Comparison of ENCODE assay signal across 13 cellular contexts in the genomic region with DNA sequence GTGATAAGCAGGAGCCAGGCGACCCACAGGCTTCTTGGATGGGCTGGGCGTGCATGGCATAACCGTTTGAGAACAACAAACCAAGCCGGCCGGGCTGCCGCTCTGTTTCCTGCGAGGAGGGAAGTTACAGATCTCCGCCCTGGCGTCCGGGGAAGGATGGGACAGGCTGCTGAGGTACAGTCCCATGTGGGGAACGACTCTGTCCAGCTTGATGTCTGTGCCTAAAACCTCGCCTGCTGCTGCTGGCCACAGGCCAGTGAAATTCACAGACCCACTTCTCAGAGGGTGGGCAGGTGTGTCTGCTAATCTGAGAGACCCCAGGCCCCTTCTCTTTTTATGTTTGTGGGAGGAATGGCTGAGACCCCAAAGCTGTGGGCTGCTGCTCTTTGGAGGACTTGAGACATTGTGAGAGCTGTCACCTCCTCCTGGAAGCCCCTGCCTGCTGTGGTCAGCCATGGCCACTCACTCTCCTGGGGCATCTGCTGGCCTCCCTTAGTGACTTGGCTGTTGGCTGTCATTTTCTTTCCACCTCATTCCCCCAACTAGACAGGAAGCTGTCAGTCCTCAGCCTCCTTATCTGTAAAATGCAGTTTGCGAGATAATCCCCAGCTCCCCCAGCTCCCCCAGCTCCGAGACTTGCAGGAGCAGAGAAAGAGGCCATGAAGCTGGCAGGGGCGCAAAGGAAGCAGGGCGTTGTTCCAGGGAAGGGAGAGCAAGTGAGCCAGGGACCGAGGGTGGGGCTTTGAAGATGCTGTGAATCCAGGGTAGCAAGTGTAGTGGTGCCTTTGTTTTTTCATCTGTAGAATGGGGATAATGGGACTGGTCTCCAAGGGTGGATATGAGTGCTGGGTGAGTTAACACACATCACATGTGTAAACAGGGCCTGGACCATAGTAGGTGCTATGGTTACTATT. TPM values are rescaled to one million over a fixed set of nuclear protein-coding genes. Genes with fewer than 3 reads are reported as not detected.
DNase-seq lines count a peak whose midpoint lies in the region; ATAC-seq, FAIRE-seq and TF ChIP-seq lines count a peak whose summit lies in the region.
"Had no signal": no experiment of that assay in that cellular context is flagged by ENCODE, and none has a peak within 500 bp of the region (broad histone marks: within the 10 kb centered on the region; RNA-seq: fewer than 3 reads in every experiment).

No MANE protein-coding gene starts in this region.

- peaks cover 2% of the 10 kb centered on the region for H3K27me3 Mint-ChIP-seq in brain
- H3K27me3 Mint-ChIP-seq in stimulated activated naive CD8-positive, alpha-beta T cell treated with anti-CD3 and anti-CD28 coated beads, Interleukin-15, amount 100 ng/mL, for 72 hours = no peaks in the 10 kb centered on the region

- no peaks in the 10 kb centered on the region for H3K36me3 Mint-ChIP-seq in brain
- H3K36me3 Mint-ChIP-seq in stimulated activated effector memory CD8-positive, alpha-beta T cell treated with anti-CD3 and anti-CD28 coated beads, Interleukin-12 subunit alpha, Interleukin-12 subunit beta, amount 100 ng/mL, for 72 hours = peaks cover 5% of the 10 kb centered on the region

- H3K4me1 Mint-ChIP-seq in brain = peaks cover 93% of the 10 kb centered on the region
- H3K4me1 Mint-ChIP-seq in stimulated activated effector memory CD8-positive, alpha-beta T cell treated with anti-CD3 and anti-CD28 coated beads, Interleukin-12 subunit alpha, Interleukin-12 subunit beta, amount 100 ng/mL, for 72 hours = peaks cover 70% of the 10 kb centered on the region
- H3K4me1 Mint-ChIP-seq in stimulated activated naive CD8-positive, alpha-beta T cell treated with anti-CD3 and anti-CD28 coated beads, Interleukin-15, amount 100 ng/mL, for 72 hours = peaks cover 60% of the 10 kb centered on the region

- no peak for ATAC-seq in stimulated activated effector memory CD8-positive, alpha-beta T cell treated with anti-CD3 and anti-CD28 coated beads, Interleukin-12 subunit alpha, Interleukin-12 subunit beta, amount 100 ng/mL, for 72 hours
- ATAC-seq in GM21528 (IDR thresholded peaks at IDR 0.05; ENCODE audit: low FRiP score, unreplicated experiment) = no peak
- no peak for ATAC-seq in HG02852 (IDR thresholded peaks at IDR 0.05; ENCODE audit: unreplicated experiment)
- no peak for ATAC-seq in stimulated activated naive CD8-positive, alpha-beta T cell treated with anti-CD3 and anti-CD28 coated beads, Interleukin-15, amount 100 ng/mL, for 72 hours

- H3K9ac ChIP-seq in keratinocyte (ENCODE audit: control insufficient read depth, extremely low read depth, insufficient read depth, low read length) = peak overlapping the region; percentile 18
- H3K9ac ChIP-seq: GM23248 had no signal

- H4K20me1 ChIP-seq in keratinocyte (ENCODE audit: control insufficient read depth, extremely low read depth, insufficient read depth, low read length) = no peaks in the 10 kb centered on the region

- no peaks in the 10 kb centered on the region for H3K27me3 ChIP-seq in keratinocyte (ENCODE audit: control insufficient read depth, extremely low read depth, insufficient read depth, low read length)

- TF ChIP-seq CTCF in HEK293 (tag by site-specific recombination; IDR thresholded peaks at IDR 0.05) (no peak), brain (conservative IDR thresholded peaks at IDR 0.05) (no peak), keratinocyte (optimal IDR thresholded peaks at IDR 0.05 in 1 of 3, IDR thresholded peaks at IDR 0.05 in 1 of 3, conservative IDR thresholded peaks at IDR 0.05 in 1 of 3; ENCODE audit: extremely low read depth in 1 of 3, insufficient read depth in 2 of 3, low read length in 3 of 3) (no peak)

- DNase-seq in keratinocyte (ENCODE audit: low read depth, low spot score) = no peak
- no peak for DNase-seq in stimulated activated effector memory CD8-positive, alpha-beta T cell treated with anti-CD3 and anti-CD28 coated beads, Interleukin-12 subunit alpha, Interleukin-12 subunit beta, amount 100 ng/mL, for 72 hours (ENCODE audit: low spot score in 2 of 2)
- no peak for DNase-seq in AML-193 (lab: John Stamatoyannopoulos, UW)
- DNase-seq in stimulated activated naive CD8-positive, alpha-beta T cell treated with anti-CD3 and anti-CD28 coated beads, Interleukin-15, amount 100 ng/mL, for 72 hours = no peak
- DNase-seq: activated CD8-positive, alpha-beta memory T cell treated with anti-CD3 and anti-CD28 coated beads, Interleukin-2, amount 50 U/mL, for 48 hours; Caco-2; effector memory CD4-positive, alpha-beta T cell; GM23248; T1000 had no signal

- H3K27ac ChIP-seq in HEK293 (ENCODE audit: extremely low read depth, low read depth, low read length) (no peak overlapping the region), keratinocyte (ENCODE audit: control insufficient read depth, insufficient read depth, low read length) (peak overlapping the region; percentile 24)
- H3K27ac ChIP-seq: GM23248 had no signal

- H3K9me1 ChIP-seq in keratinocyte (ENCODE audit: control insufficient read depth, extremely low read depth, insufficient read depth, low read length) = peaks cover 14% of the 10 kb centered on the region

- peaks cover 89% of the 10 kb centered on the region for H3K79me2 ChIP-seq in keratinocyte (ENCODE audit: control insufficient read depth, insufficient read depth, low read length)

- H3K9me3 Mint-ChIP-seq in brain = no peaks in the 10 kb centered on the region
- H3K9me3 Mint-ChIP-seq in stimulated activated effector memory CD8-positive, alpha-beta T cell treated with anti-CD3 and anti-CD28 coated beads, Interleukin-12 subunit alpha, Interleukin-12 subunit beta, amount 100 ng/mL, for 72 hours = no peaks in the 10 kb centered on the region
- no peaks in the 10 kb centered on the region for H3K9me3 Mint-ChIP-seq in stimulated activated naive CD8-positive, alpha-beta T cell treated with anti-CD3 and anti-CD28 coated beads, Interleukin-15, amount 100 ng/mL, for 72 hours

- H2AFZ ChIP-seq in keratinocyte (ENCODE audit: control insufficient read depth, low read length) = no peak overlapping the region
- H2AFZ ChIP-seq: GM23248 had no signal

- dilution Hi-C loops in keratinocyte (cut with MboI; ENCODE audit: extremely low pct_ligation_motif_present, low sequenced_read_pairs) = no loop called here

- H3K4me3 ChIP-seq in HEK293 (ENCODE audit: low read depth, low read length) = no peak overlapping the region
- no peak overlapping the region for H3K4me3 ChIP-seq in keratinocyte (ENCODE audit: control insufficient read depth in 2 of 3, extremely low read depth in 1 of 3, insufficient read depth in 2 of 3, low read depth in 1 of 3, low read length in 3 of 3)
- H3K4me3 ChIP-seq: GM23248 had no signal

- H3K9me3 ChIP-seq in HEK293 (ENCODE audit: control insufficient read depth, insufficient read depth, low read depth, low read length) (no peaks in the 10 kb centered on the region), keratinocyte (ENCODE audit: control insufficient read depth, low read depth, low read length) (no peaks in the 10 kb centered on the region)
- H3K9me3 ChIP-seq: Caco-2 had no signal

- H3K4me3 Mint-ChIP-seq in brain = no peak overlapping the region
- H3K4me3 Mint-ChIP-seq in stimulated activated effector memory CD8-positive, alpha-beta T cell treated with anti-CD3 and anti-CD28 coated beads, Interleukin-12 subunit alpha, Interleukin-12 subunit beta, amount 100 ng/mL, for 72 hours = no peak overlapping the region
- H3K4me3 Mint-ChIP-seq in stimulated activated naive CD8-positive, alpha-beta T cell treated with anti-CD3 and anti-CD28 coated beads, Interleukin-15, amount 100 ng/mL, for 72 hours = no peak overlapping the region

- no peak for FAIRE-seq in keratinocyte (lab: Jason Lieb, UNC)

- H3K4me2 ChIP-seq in keratinocyte (ENCODE audit: control insufficient read depth, extremely low read depth, insufficient read depth, low read depth, low read length) = no peak overlapping the region

- peak overlapping the region in 4 of 5 experiments; percentile 27 to 58 (median 36) for H3K27ac Mint-ChIP-seq in brain
- H3K27ac Mint-ChIP-seq in stimulated activated effector memory CD8-positive, alpha-beta T cell treated with anti-CD3 and anti-CD28 coated beads, Interleukin-12 subunit alpha, Interleukin-12 subunit beta, amount 100 ng/mL, for 72 hours = peak overlapping the region; percentile 56
- H3K27ac Mint-ChIP-seq in stimulated activated naive CD8-positive, alpha-beta T cell treated with anti-CD3 and anti-CD28 coated beads, Interleukin-15, amount 100 ng/mL, for 72 hours = no peak overlapping the region

- POLR2A ChIA-PET in HEK293 (lab: Yijun Ruan, JAX) = interaction anchor here (0.6 kb wide), 1 partner anchor 85 kb away, joined by 4 read pairs; no protein-coding TSS in a partner anchor

- H3K36me3 ChIP-seq in HEK293 (ENCODE audit: control insufficient read depth in 2 of 2, insufficient read depth in 1 of 2, low read length in 2 of 2) = peaks cover 0 to 4% of the 10 kb centered on the region in 2 experiments; a peak in 1 of 3 replicates
- H3K36me3 ChIP-seq in keratinocyte (ENCODE audit: control insufficient read depth in 2 of 2, extremely low read depth in 1 of 2, insufficient read depth in 2 of 2, low read length in 2 of 2) = peaks cover 6 to 20% of the 10 kb centered on the region in 2 experiments

- CTCF ChIA-PET in HEK293 (lab: Yijun Ruan, JAX) = interaction anchor here (0.6 kb wide), 1 partner anchor 961 kb away, joined by 3 read pairs; no protein-coding TSS in a partner anchor

- H3K4me1 ChIP-seq in HEK293 (ENCODE audit: control insufficient read depth, insufficient read depth, low read length) (no peaks in the 10 kb centered on the region), keratinocyte (ENCODE audit: control insufficient read depth, extremely low read depth, insufficient read depth, low read length) (peaks cover 45% of the 10 kb centered on the region)

TF ChIP-seq in HEK293, 187 proteins besides CTCF, POLR2A, EP300 and RAD21:
- TF ChIP-seq ZNF140 (tag by site-specific recombination; IDR thresholded peaks at IDR 0.05) (no peak), MZF1 (tag by site-specific recombination; IDR thresholded peaks at IDR 0.05; ENCODE audit: borderline replicate concordance) (0 out of 2 replicates have a peak, but pooled peaks have one; percentile 41), TRIM28 (IDR thresholded peaks at IDR 0.05; ENCODE audit: borderline replicate concordance, low read length) (no peak)

RNA-seq across cellular contexts. Expression of a gene that starts 51.0 kb away (rescaled TPM):
- polyA plus RNA-seq in brain (ENCODE audit: insufficient read depth, low read depth, low replicate concordance) = 409 TPM
- 4.6 to 18.7 TPM (median 5.0 TPM) in 3 replicates for polyA plus RNA-seq in keratinocyte
- 20.1 TPM for polyA plus RNA-seq in keratinocyte (2011; ENCODE audit: low read depth)
- polyA plus RNA-seq in keratinocyte (2011; cell fraction: cytosol; rRNA removed) = 12.3 and 20.2 TPM in 2 replicates
- polyA plus RNA-seq in keratinocyte (2011; cell fraction: nucleus; rRNA removed) = 27.0 and 37.4 TPM in 2 replicates
- 41.8 and 43.5 TPM in 2 replicates for polyA plus RNA-seq in keratinocyte (2012; ENCODE audit: low replicate concordance)
- 22.9 to 114 TPM (median 29.7 TPM) in 3 replicates for polyA minus RNA-seq in keratinocyte
- polyA minus RNA-seq in keratinocyte (2011; cell fraction: cytosol; rRNA and poly(A)+ RNA removed) = 28.2 TPM
- 33.2 and 59.6 TPM in 2 replicates for polyA minus RNA-seq in keratinocyte (2011; cell fraction: nucleus; rRNA and poly(A)+ RNA removed)

Comparison
In these comparisons a context has a peak if more than half of its experiments do, and no peak if none do; other contexts are left out.
1. H3K27ac Mint-ChIP-seq: peak in brain (4 of 5) and stimulated activated effector memory CD8-positive, alpha-beta T cell treated with anti-CD3 and anti-CD28 coated beads, Interleukin-12 subunit alpha, Interleukin-12 subunit beta, amount 100 ng/mL, for 72 hours (single experiment); none in stimulated activated naive CD8-positive, alpha-beta T cell treated with anti-CD3 and anti-CD28 coated beads, Interleukin-15, amount 100 ng/mL, for 72 hours (0 of 2).